ENCODE assay signal across 16 cellular contexts in the genomic region with DNA sequence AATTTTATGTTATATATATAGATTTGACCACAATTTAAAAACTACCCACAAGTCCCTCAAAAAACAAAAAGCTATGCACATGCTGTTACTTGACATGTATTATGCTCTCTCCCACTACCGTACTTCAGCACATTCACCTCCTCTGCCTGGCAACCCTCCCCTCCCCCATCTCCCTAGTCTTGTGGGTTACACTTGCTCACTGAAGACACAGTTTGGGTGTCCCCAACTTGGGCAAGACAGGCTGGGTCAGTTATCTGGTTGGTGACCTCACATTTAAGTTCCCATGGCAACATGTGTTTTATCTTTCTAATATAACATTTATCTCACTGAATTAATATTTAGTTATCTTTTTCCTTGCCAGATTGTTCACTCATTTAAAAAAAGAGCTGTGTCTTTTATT.
"Had no signal": no experiment of that assay in that cellular context is flagged by ENCODE, and none has a peak within 500 bp of the region (broad histone marks: within the 10 kb centered on the region; RNA-seq: fewer than 3 reads in every experiment).

No MANE protein-coding gene starts in this region.

- DNase-seq: activated CD4-positive, alpha-beta T cell treated with anti-CD3 and anti-CD28 coated beads, Interleukin-2, amount 10 ng/mL, durations not matched to agents 7 days and 5 days; activated CD8-positive, alpha-beta memory T cell treated with anti-CD3 and anti-CD28 coated beads, Interleukin-2, amount 50 U/mL, for 4 hours; activated naive CD4-positive, alpha-beta T cell treated with anti-CD3 and anti-CD28 coated beads, Interleukin-2, amount 50 U/mL, for 16 hours; activated T-cell treated with anti-CD3 and anti-CD28 coated beads, Interleukin-2, amount 50 U/mL, for 4 hours; cerebellar nuclear complex; effector CD8-positive, alpha-beta T cell; midbrain; nephron progenitor cell; occipital lobe; T-cell; T-helper 9 cell; transverse colon; uterus had no signal

- H3K9me3 ChIP-seq: ascending aorta, right atrium auricular region, transverse colon, uterus had no signal

- H3K4me2 ChIP-seq: hepatocyte had no signal

- ATAC-seq: activated T-cell treated with anti-CD3 and anti-CD28 coated beads, Interleukin-2, amount 50 U/mL, for 4 hours; T-cell had no signal

- H3K4me3 ChIP-seq: ascending aorta, hepatocyte, right atrium auricular region, transverse colon, uterus had no signal

- H2AFZ ChIP-seq: hepatocyte had no signal

- H3K27me3 ChIP-seq: ascending aorta, hepatocyte, right atrium auricular region, transverse colon, uterus had no signal

- H3K4me1 ChIP-seq: ascending aorta, transverse colon, uterus had no signal

- H3K27ac ChIP-seq: ascending aorta, hepatocyte, right atrium auricular region, transverse colon, uterus had no signal

- H3K36me3 ChIP-seq: uterus had no signal
